In the genomic region with DNA sequence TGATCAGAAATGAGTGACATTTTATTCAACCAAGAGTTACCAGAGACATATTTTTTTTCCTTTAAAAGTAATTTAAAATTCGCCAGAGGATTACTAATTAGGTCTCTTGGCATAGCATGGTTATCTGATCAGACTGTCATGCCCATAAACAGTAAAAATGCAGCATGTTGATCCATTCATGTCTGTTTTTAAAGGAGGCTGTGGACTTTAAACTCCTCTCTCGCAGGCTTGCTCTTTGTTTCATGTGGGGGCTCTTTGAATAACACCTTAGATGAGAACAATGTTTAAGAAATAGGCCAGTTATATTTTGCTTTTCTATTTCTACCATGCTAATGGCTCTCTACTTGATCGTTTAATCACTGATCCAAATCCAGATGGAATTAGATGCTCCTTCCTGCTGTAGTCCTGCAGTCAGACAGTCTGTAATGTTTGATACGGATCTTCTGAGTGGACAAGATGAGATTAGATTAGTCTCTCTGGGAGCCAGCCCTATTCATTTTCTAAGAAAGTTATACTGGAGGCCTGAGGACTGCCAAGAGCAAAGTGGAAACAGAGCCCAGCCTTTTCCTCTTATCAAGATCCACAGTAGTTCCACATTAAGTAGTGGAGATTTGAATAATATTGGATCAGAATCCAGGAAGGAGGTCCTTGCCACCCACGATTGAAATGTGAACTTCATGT, we compare ENCODE assay signal across 25 cellular contexts.
"Had no signal": no experiment of that assay in that cellular context is flagged by ENCODE, and none has a peak within 500 bp of the region (broad histone marks: within the 10 kb centered on the region; RNA-seq: fewer than 3 reads in every experiment).

No MANE protein-coding gene starts in this region.

- H3K27ac ChIP-seq: KMS-11, Peyer's patch, RWPE1, SJCRH30, VCaP had no signal

- ATAC-seq: activated T-cell treated with anti-CD3 and anti-CD28 coated beads, Interleukin-2, amount 50 U/mL, for 4 hours; activated T-helper 17 cell treated with anti-CD3 and anti-CD28 coated beads, Interleukin-2, amount 50 U/mL, for 72 hours had no signal

- H3K9me3 ChIP-seq: Peyer's patch, SJCRH30 had no signal

- H3K4me1 ChIP-seq: Peyer's patch had no signal

- H3K27me3 ChIP-seq: Peyer's patch, SJCRH30 had no signal

- H3K4me2 ChIP-seq: KMS-11 had no signal

- H3K36me3 ChIP-seq: Peyer's patch, SJCRH30 had no signal

- H3K4me3 ChIP-seq: Peyer's patch, SJCRH30 had no signal

- DNase-seq: activated CD4-positive, alpha-beta memory T cell treated with anti-CD3 and anti-CD28 coated beads for 36 hours; activated CD4-positive, alpha-beta T cell treated with anti-CD3 and anti-CD28 coated beads, Interleukin-2, amount 10 ng/mL, durations not matched to agents 7 days and 5 days; activated CD4-positive, CD25-positive, alpha-beta regulatory T cell; activated CD8-positive, alpha-beta memory T cell treated with anti-CD3 and anti-CD28 coated beads for 24 hours; activated gamma-delta T cell; activated naive CD4-positive, alpha-beta T cell treated with anti-CD3 and anti-CD28 coated beads for 36 hours; activated T-cell treated with anti-CD3 and anti-CD28 coated beads, Interleukin-2, amount 50 U/mL, for 4 hours; cerebellar nuclear complex; MM.1S; NCI-H1105 treated with DMSO at 0.1 percent for 48 hours; NCI-H146; NCI-H187 treated with DMSO at 0.1 percent for 48 hours; NCI-H2081 treated with DMSO at 0.1 percent for 48 hours; NCI-H2171; NCI-H226; NCI-H774; NK-92 treated with Interleukin-12 subunit alpha and Interleukin-12 subunit beta, amount 100 ng/mL, for 24 hours; Peyer's patch; Right ventricle myocardium superior; SJCRH30; T-helper 1 cell had no signal

- H3K9ac ChIP-seq: KMS-11 had no signal
